ENCODE assay signal across 7 cellular contexts in genomic region chr15:99799182-99799853, GRCh38.
DNase-seq lines count a peak whose midpoint lies in the region; ATAC-seq, FAIRE-seq and TF ChIP-seq lines count a peak whose summit lies in the region.
"Not testable (repeated sequence)": the region's sequence is repeated elsewhere in the genome, so short reads cannot be mapped to it uniquely, and the experiment has no call there.

No MANE protein-coding gene starts in this region.

- not testable (repeated sequence) for H3K4me1 ChIP-seq in Panc1 (ENCODE audit: control insufficient read depth, insufficient read depth, low read length); left ventricle myocardium inferior; HepG2 (ENCODE audit: insufficient read depth, low read length); aorta (ENCODE audit: control insufficient read depth in 1 of 2, insufficient read depth in 2 of 2, low read length in 2 of 2)

- FAIRE-seq in HepG2 (lab: Jason Lieb, UNC) = not testable (repeated sequence)

- H2AFZ ChIP-seq in HepG2 (ENCODE audit: low read length) = not testable (repeated sequence)

- H3K4me2 ChIP-seq in HepG2 (ENCODE audit: low read depth, low read length) = 0 out of 2 replicates have a peak overlapping the region, but pooled peaks have one; percentile 3

- H4K20me1 ChIP-seq in HepG2 (ENCODE audit: insufficient read depth, low read length) = not testable (repeated sequence)

- H3K27ac ChIP-seq in Panc1 (ENCODE audit: low read length); HepG2 (ENCODE audit: extremely low read length, insufficient read depth, low read length); aorta (ENCODE audit: low read depth in 1 of 2, low read length in 2 of 2): not testable (repeated sequence)
- peak overlapping the region; percentile 82 for H3K27ac ChIP-seq in left ventricle myocardium inferior (replicated peaks)

- not testable (repeated sequence) for TF ChIP-seq CTCF in Panc1 (IDR thresholded peaks at IDR 0.05); left ventricle myocardium inferior (IDR thresholded peaks at IDR 0.05; ENCODE audit: borderline replicate concordance); HepG2 (CRISPR knock-in tag; IDR thresholded peaks at IDR 0.05)

- peak; percentile 2 for DNase-seq in EL
- not testable (repeated sequence) for DNase-seq in Panc1 (ENCODE audit: low read depth, low spot score); Right ventricle myocardium inferior (ENCODE audit: missing footprints); HepG2 (ENCODE audit: low spot score)
- DNase-seq in amniotic epithelial cell (ENCODE audit: low read depth) = peak; percentile 0
- DNase-seq in left ventricle myocardium inferior = peak; percentile 61
- DNase-seq in aorta = peak; percentile 46 to 81

- POLR2A ChIA-PET in Panc1 (lab: Charles Lee); HepG2 (lab: Yijun Ruan, JAX): not testable (repeated sequence)

- intact Hi-C loops in Panc1 (cut with micrococcal nuclease; ENCODE audit: unreplicated experiment); Right ventricle myocardium inferior (cut with DNase I); left ventricle myocardium inferior (cut with micrococcal nuclease); HepG2 (cut with micrococcal nuclease; ENCODE audit: unreplicated experiment); aorta (cut with DNase I): not testable (repeated sequence)

- 73% methylated on average over 22 of the region's 26 CpGs for WGBS in HepG2 (ENCODE audit: low lambda C conversion rate)
- 62 to 70% methylated on average over 24 to 25 of the region's 26 CpGs for WGBS in aorta, 2 donors

- H3K9me3 ChIP-seq in Panc1 (ENCODE audit: control insufficient read depth, insufficient read depth, low read depth, low read length); left ventricle myocardium inferior (replicated peaks); HepG2 (ENCODE audit: low read length); aorta (ENCODE audit: control insufficient read depth, low read length): not testable (repeated sequence)

- in situ Hi-C loops in Panc1 (cut with HindIII; ENCODE audit: low pct_unique_long_range_greater_than_20kb, low sequenced_read_pairs); HepG2 (cut with HindIII; ENCODE audit: extremely low pct_ligation_motif_present, low pct_unique_long_range_greater_than_20kb): not testable (repeated sequence)

- BruUV-seq in Panc1 (replicated peaks; lab: Mats Ljungman, UMichigan); HepG2 (replicated peaks; lab: Mats Ljungman, UMichigan): not testable (repeated sequence)

- ATAC-seq in Panc1 = 0 out of 2 replicates have a peak, but pooled peaks have one; percentile 48
- ATAC-seq in Right ventricle myocardium inferior = peak; percentile 96
- peak; percentile 71 for ATAC-seq in HepG2
- not testable (repeated sequence) for ATAC-seq in aorta (ENCODE audit: low FRiP score)

- not testable (repeated sequence) for H3K36me3 ChIP-seq in Panc1 (ENCODE audit: control insufficient read depth, insufficient read depth, low read length); left ventricle myocardium inferior; HepG2 (replicated peaks in 1 of 2; ENCODE audit: control insufficient read depth in 1 of 2, insufficient read depth in 2 of 2, low read length in 2 of 2); aorta (ENCODE audit: control insufficient read depth in 1 of 2, insufficient read depth in 2 of 2, low read length in 1 of 2)

- H3K79me2 ChIP-seq in HepG2 (ENCODE audit: insufficient read depth, low read length) = not testable (repeated sequence)

- CTCF ChIA-PET in Panc1 (lab: Charles Lee) = interaction anchor here (1.1 kb wide), 1 partner anchor 37 kb away, joined by 4 read pairs; no protein-coding TSS in a partner anchor
- CTCF ChIA-PET in HepG2 (lab: Yijun Ruan, JAX; ENCODE audit: low intra/inter-chr PET ratio, low total read pairs) = not testable (repeated sequence)

- TF ChIP-seq POLR2A in HepG2 (IDR thresholded peaks at IDR 0.05; ENCODE audit: insufficient read depth in 1 of 2, low read depth in 2 of 2, low read length in 2 of 2) = not testable (repeated sequence)

- H3K4me3 ChIP-seq in Panc1 (ENCODE audit: low read depth in 2 of 2, low read length in 2 of 2); left ventricle myocardium inferior; HepG2 (replicated peaks in 1 of 3; ENCODE audit: insufficient read depth in 1 of 3, low read depth in 2 of 3, low read length in 3 of 3); aorta (ENCODE audit: low read length in 2 of 2): not testable (repeated sequence)

- not testable (repeated sequence) for TF ChIP-seq EP300 in HepG2 (IDR thresholded peaks at IDR 0.05; ENCODE audit: low read depth in 2 of 2, low read length in 2 of 2); HepG2 (CRISPR knock-in tag; IDR thresholded peaks at IDR 0.05; ENCODE audit: borderline replicate concordance)

- not testable (repeated sequence) for TF ChIP-seq RAD21 in HepG2 (CRISPR knock-in tag; IDR thresholded peaks at IDR 0.05)

- not testable (repeated sequence) for H3K27me3 ChIP-seq in Panc1 (ENCODE audit: control insufficient read depth, insufficient read depth, low read length); left ventricle myocardium inferior (ENCODE audit: low read depth); HepG2 (ENCODE audit: control insufficient read depth in 1 of 2, insufficient read depth in 2 of 2, low read length in 2 of 2); aorta (ENCODE audit: control insufficient read depth in 1 of 2, insufficient read depth in 2 of 2, low read length in 1 of 2)

- not testable (repeated sequence) for H3K9ac ChIP-seq in HepG2 (ENCODE audit: insufficient read depth, low read depth, low read length)
